In genomic region chr15:60372223-60372622, GRCh38 we compare ENCODE assay signal across 14 cellular contexts. TPM values are rescaled to one million over a fixed set of nuclear protein-coding genes. Genes with fewer than 3 reads are reported as not detected.
DNase-seq lines count a peak whose midpoint lies in the region; ATAC-seq and TF ChIP-seq lines count a peak whose summit lies in the region.
"Had no signal": no experiment of that assay in that cellular context is flagged by ENCODE, and none has a peak within 500 bp of the region (broad histone marks: within the 10 kb centered on the region; RNA-seq: fewer than 3 reads in every experiment).

No MANE protein-coding gene starts in this region.

- no peaks in the 10 kb centered on the region for H3K9me2 ChIP-seq in GM23248 (ENCODE audit: insufficient read depth)

- no peaks in the 10 kb centered on the region for H4K20me1 ChIP-seq in GM23248 (ENCODE audit: insufficient read depth)

- H3K4me2 ChIP-seq in GM23248 (ENCODE audit: unreplicated experiment), result peak overlapping the region; percentile 79

- peaks cover 87% of the 10 kb centered on the region for H3K4me1 ChIP-seq in GM23248 (ENCODE audit: insufficient read depth)

- H3K27me3 Mint-ChIP-seq in T-helper 17 cell (no peaks in the 10 kb centered on the region), natural killer cell (ENCODE audit: low read depth in 2 of 2) (no peaks in the 10 kb centered on the region)
- H3K27me3 Mint-ChIP-seq: CD4-positive, CD25-positive, alpha-beta regulatory T cell; stimulated activated naive B cell treated with anti-CD40 and anti-IgM and Interleukin-4, amounts not matched to agents 10 μg/mL and 1 μg/mL and 100 μg/mL, for 72 hours had no signal

- no peak for TF ChIP-seq CTCF in natural killer cell (IDR thresholded peaks at IDR 0.05)

- ATAC-seq in left colon (peak; percentile 36), T-helper 17 cell (no peak), natural killer cell (no peak)
- ATAC-seq in stimulated activated effector memory CD8-positive, alpha-beta T cell treated with anti-CD3 and anti-CD28 coated beads, Interleukin-12 subunit alpha, Interleukin-12 subunit beta, amount 100 ng/mL, for 72 hours, result no peak
- ATAC-seq: stimulated activated naive B cell treated with anti-CD40 and anti-IgM and Interleukin-4, amounts not matched to agents 10 μg/mL and 1 μg/mL and 100 μg/mL, for 72 hours had no signal

- H3K4me3 ChIP-seq in GM23248, result 0 out of 2 replicates have a peak overlapping the region, but pooled peaks have one; percentile 24

- no peaks in the 10 kb centered on the region for H3K27me3 ChIP-seq in GM23248 (replicated peaks; ENCODE audit: insufficient read depth)

- peaks cover 83% of the 10 kb centered on the region for H3K36me3 Mint-ChIP-seq in stimulated activated effector memory CD8-positive, alpha-beta T cell treated with anti-CD3 and anti-CD28 coated beads, Interleukin-12 subunit alpha, Interleukin-12 subunit beta, amount 100 ng/mL, for 72 hours
- H3K36me3 Mint-ChIP-seq in T-helper 17 cell (ENCODE audit: low read depth) (peaks cover 2% of the 10 kb centered on the region), natural killer cell (no peaks in the 10 kb centered on the region)

- H3F3A ChIP-seq in GM23248 (ENCODE audit: insufficient read depth), result peaks cover 86% of the 10 kb centered on the region

- DNase-seq in GM23248, result peak; percentile 52
- no peak for DNase-seq in left colon
- DNase-seq in stimulated activated effector memory CD8-positive, alpha-beta T cell treated with anti-CD3 and anti-CD28 coated beads, Interleukin-12 subunit alpha, Interleukin-12 subunit beta, amount 100 ng/mL, for 72 hours (ENCODE audit: low spot score in 2 of 2), result no peak
- DNase-seq in T-helper 17 cell, result no peak
- DNase-seq in iPS-NIHi7 (ENCODE audit: extremely low spot score), result no peak
- DNase-seq in natural killer cell, result no peak
- DNase-seq in activated CD4-positive, CD25-positive, alpha-beta regulatory T cell treated with anti-CD3 and anti-CD28 coated beads, Interleukin-2, amount 50 U/mL, for 72 hours, result no peak
- DNase-seq: activated naive CD4-positive, alpha-beta T cell treated with anti-CD3 and anti-CD28 coated beads for 36 hours; CD4-positive, CD25-positive, alpha-beta regulatory T cell; NCI-H2029; occipital lobe; stimulated activated CD4-positive, alpha-beta T cell treated with anti-CD3 and anti-CD28 coated beads, Interleukin-2, amount 100 ng/mL, for 48 hours; stimulated activated naive B cell treated with anti-CD40 and anti-IgM and Interleukin-4, amounts not matched to agents 10 μg/mL and 1 μg/mL and 100 μg/mL, for 72 hours had no signal

- H3K79me2 ChIP-seq in GM23248 (ENCODE audit: insufficient read depth), result peaks cover 79% of the 10 kb centered on the region

- in situ Hi-C loops in GM23248 (cut with MboI), result no loop called here

- peaks cover 70% of the 10 kb centered on the region for H3K36me3 ChIP-seq in GM23248 (ENCODE audit: low read depth)

- peak overlapping the region; percentile 99 for H3K9ac ChIP-seq in GM23248

- H3K27ac Mint-ChIP-seq in stimulated activated effector memory CD8-positive, alpha-beta T cell treated with anti-CD3 and anti-CD28 coated beads, Interleukin-12 subunit alpha, Interleukin-12 subunit beta, amount 100 ng/mL, for 72 hours, result peak overlapping the region; percentile 78
- H3K27ac Mint-ChIP-seq in T-helper 17 cell (no peak overlapping the region), natural killer cell (no peak overlapping the region)
- H3K27ac Mint-ChIP-seq: activated naive CD4-positive, alpha-beta T cell treated with anti-CD3 and anti-CD28 coated beads for 36 hours; stimulated activated naive B cell treated with anti-CD40 and anti-IgM and Interleukin-4, amounts not matched to agents 10 μg/mL and 1 μg/mL and 100 μg/mL, for 72 hours had no signal

- no peak overlapping the region for H3K4me3 Mint-ChIP-seq in stimulated activated effector memory CD8-positive, alpha-beta T cell treated with anti-CD3 and anti-CD28 coated beads, Interleukin-12 subunit alpha, Interleukin-12 subunit beta, amount 100 ng/mL, for 72 hours
- H3K4me3 Mint-ChIP-seq in T-helper 17 cell (no peak overlapping the region), natural killer cell (no peak overlapping the region)
- H3K4me3 Mint-ChIP-seq: activated naive CD4-positive, alpha-beta T cell treated with anti-CD3 and anti-CD28 coated beads for 36 hours; CD4-positive, CD25-positive, alpha-beta regulatory T cell; stimulated activated naive B cell treated with anti-CD40 and anti-IgM and Interleukin-4, amounts not matched to agents 10 μg/mL and 1 μg/mL and 100 μg/mL, for 72 hours had no signal

- no peak overlapping the region for H2AFZ ChIP-seq in GM23248

- H3K9me3 ChIP-seq in GM23248 (ENCODE audit: low read depth) (no peaks in the 10 kb centered on the region), T-helper 17 cell (ENCODE audit: control insufficient read depth, low read length, poor library complexity, severe bottlenecking) (no peaks in the 10 kb centered on the region)

- intact Hi-C loops in left colon (cut with DNase I, micrococcal nuclease) (no loop called here), natural killer cell (cut with micrococcal nuclease) (no loop called here)

- peak overlapping the region; percentile 100 for H3K27ac ChIP-seq in GM23248
- H3K27ac ChIP-seq in adipose tissue (ENCODE audit: low read depth, low read length), result peak overlapping the region; percentile 9

- peaks cover 35% of the 10 kb centered on the region for H3K4me1 Mint-ChIP-seq in stimulated activated effector memory CD8-positive, alpha-beta T cell treated with anti-CD3 and anti-CD28 coated beads, Interleukin-12 subunit alpha, Interleukin-12 subunit beta, amount 100 ng/mL, for 72 hours
- peaks cover 26% of the 10 kb centered on the region for H3K4me1 Mint-ChIP-seq in T-helper 17 cell
- peaks cover 19% of the 10 kb centered on the region in 2 donors for H3K4me1 Mint-ChIP-seq in natural killer cell
- H3K4me1 Mint-ChIP-seq: stimulated activated naive B cell treated with anti-CD40 and anti-IgM and Interleukin-4, amounts not matched to agents 10 μg/mL and 1 μg/mL and 100 μg/mL, for 72 hours had no signal

- H3K9me3 Mint-ChIP-seq in stimulated activated effector memory CD8-positive, alpha-beta T cell treated with anti-CD3 and anti-CD28 coated beads, Interleukin-12 subunit alpha, Interleukin-12 subunit beta, amount 100 ng/mL, for 72 hours, result no peaks in the 10 kb centered on the region
- no peaks in the 10 kb centered on the region for H3K9me3 Mint-ChIP-seq in natural killer cell
- H3K9me3 Mint-ChIP-seq: activated naive CD4-positive, alpha-beta T cell treated with anti-CD3 and anti-CD28 coated beads for 36 hours; CD4-positive, CD25-positive, alpha-beta regulatory T cell; stimulated activated naive B cell treated with anti-CD40 and anti-IgM and Interleukin-4, amounts not matched to agents 10 μg/mL and 1 μg/mL and 100 μg/mL, for 72 hours had no signal

- WGBS in GM23248 (ENCODE audit: low coverage in 1 of 2, low lambda C conversion rate in 2 of 2, missing lambda C conversion rate in 2 of 2), 2 experiments, result 23 to 40% methylated on average over 4 of the region's 4 CpGs
- 75 to 84% (median 79%) methylated on average over 4 of the region's 4 CpGs for WGBS in adipose tissue, 3 donors

RNA-seq across cellular contexts. Expression of gene ANXA2, which starts 25.6 kb away (rescaled TPM):
- total RNA-seq in GM23248 (2014; rRNA removed; shearing (Covaris generic)), result 4,470 and 4,692 TPM in 2 replicates
- polyA plus RNA-seq in GM23248 (2016; fragmentation: Nextera tagmentation; extraction: Ambion mirVana), result 6,052 and 6,251 TPM in 2 replicates
- 1,000 to 10,000 TPM in 1 of 3 donors, 100 to 1,000 TPM in 2; 269 to 1,224 (median 987) TPM for polyA plus RNA-seq in adipose tissue
- 100 to 1,000 TPM; 815 to 870 TPM for total RNA-seq in left colon
- total RNA-seq in T-helper 17 cell, result 100 to 1,000 TPM; 186 to 190 TPM
- 100 to 1,000 TPM; 132 to 230 (median 155) TPM for total RNA-seq in natural killer cell
